Comparison of ENCODE assay signal across 11 cellular contexts in the genomic region with DNA sequence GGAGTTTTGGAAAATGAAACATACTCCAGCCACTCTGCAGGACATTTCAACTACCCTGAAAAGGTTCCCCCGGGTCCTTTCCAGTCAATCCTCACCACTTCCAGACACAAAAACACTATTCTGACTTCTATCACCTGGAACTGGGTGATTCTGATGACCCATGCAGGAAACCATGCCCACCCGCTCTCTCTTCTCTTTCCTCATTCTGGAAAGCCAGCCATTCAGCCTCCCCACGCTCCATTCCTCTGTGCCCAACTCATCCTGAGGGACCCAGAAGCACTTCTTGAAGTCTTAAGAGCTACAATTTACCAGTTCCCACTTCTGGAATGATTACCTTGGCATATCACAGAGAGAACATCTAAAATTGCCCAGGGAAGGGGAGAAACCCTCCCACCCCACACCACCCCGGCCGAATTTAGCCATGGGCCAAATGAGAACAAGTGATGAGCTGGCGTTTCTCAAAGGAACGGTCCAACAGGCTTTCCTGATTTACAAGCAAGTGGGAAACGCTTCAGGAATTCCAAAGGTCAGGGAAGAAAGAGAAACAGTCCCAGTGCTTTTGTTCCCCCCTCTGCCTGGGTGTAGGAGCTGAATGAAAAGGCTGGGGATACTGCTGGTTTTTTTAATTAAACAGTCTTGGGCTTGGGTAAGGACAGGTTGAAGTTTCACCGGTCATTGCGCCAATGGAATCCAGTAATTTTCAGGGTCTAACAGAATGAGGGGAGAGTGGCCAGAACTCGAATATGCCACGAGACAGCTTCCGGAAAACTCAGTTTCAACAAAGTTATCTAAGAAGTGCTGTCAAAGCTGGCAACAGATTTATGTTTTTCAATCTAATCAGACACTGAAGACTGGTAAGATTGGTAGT. TPM values are rescaled to one million over a fixed set of nuclear protein-coding genes. Genes with fewer than 3 reads are reported as not detected.
DNase-seq lines count a peak whose midpoint lies in the region; ATAC-seq lines count a peak whose summit lies in the region.
"Had no signal": no experiment of that assay in that cellular context is flagged by ENCODE, and none has a peak within 500 bp of the region (broad histone marks: within the 10 kb centered on the region; RNA-seq: fewer than 3 reads in every experiment).

No MANE protein-coding gene starts in this region.

- H3K27me3 ChIP-seq in thymus (ENCODE audit: control insufficient read depth, insufficient read depth): no peaks in the 10 kb centered on the region
- H3K27me3 ChIP-seq: testis had no signal

- H3K9me3 ChIP-seq in thymus (ENCODE audit: control insufficient read depth): no peaks in the 10 kb centered on the region
- H3K9me3 ChIP-seq: testis had no signal

- 88% methylated on average over 13 of the region's 13 CpGs for WGBS in thymus

- no peak for ATAC-seq in activated CD8-positive, alpha-beta memory T cell treated with anti-CD3 and anti-CD28 coated beads, Interleukin-2, amount 10 ng/mL, durations not matched to agents 7 days and 5 days
- no peak for ATAC-seq in HG02938 (IDR thresholded peaks at IDR 0.05; ENCODE audit: unreplicated experiment)

- DNase-seq in activated CD8-positive, alpha-beta memory T cell treated with anti-CD3 and anti-CD28 coated beads, Interleukin-2, amount 10 ng/mL, durations not matched to agents 7 days and 5 days: no peak
- no peak for DNase-seq in activated CD8-positive, alpha-beta memory T cell treated with anti-CD3 and anti-CD28 coated beads, Interleukin-2, amount 50 U/mL, for 48 hours
- DNase-seq in activated T-helper 1 cell treated with anti-CD3 and anti-CD28 coated beads, Interleukin-12 subunit alpha, Interleukin-12 subunit beta, Interleukin-2, Interleukin-4 antibody, amounts not matched to agents 30 ng/mL and 10 ng/mL and 1 ng/mL, durations not matched to agents 14 hours and 24 hours and 36 hours (ENCODE audit: low spot score): no peak
- DNase-seq in left kidney (ENCODE audit: low read depth, low spot score) (peak; percentile 83), RKO (ENCODE audit: low spot score) (no peak), NCI-H1417 treated with DMSO at 0.1 percent for 48 hours (lab: John Stamatoyannopoulos, UW) (no peak)
- DNase-seq: effector CD8-positive, alpha-beta T cell; testis had no signal

- peaks cover 30% of the 10 kb centered on the region for H3K4me1 ChIP-seq in thymus (ENCODE audit: control insufficient read depth, insufficient read depth, low read length)
- H3K4me1 ChIP-seq: testis had no signal

- H3K36me3 Mint-ChIP-seq in activated CD8-positive, alpha-beta memory T cell treated with anti-CD3 and anti-CD28 coated beads, Interleukin-2, amount 10 ng/mL, durations not matched to agents 7 days and 5 days: peaks cover 60% of the 10 kb centered on the region
- H3K36me3 Mint-ChIP-seq in activated T-helper 1 cell treated with anti-CD3 and anti-CD28 coated beads, Interleukin-12 subunit alpha, Interleukin-12 subunit beta, Interleukin-2, Interleukin-4 antibody, amounts not matched to agents 30 ng/mL and 10 ng/mL and 1 ng/mL, durations not matched to agents 14 hours and 24 hours and 36 hours (ENCODE audit: low read depth): peaks cover 44% of the 10 kb centered on the region

- H3K27ac ChIP-seq in thymus (ENCODE audit: low read depth): peak overlapping the region; percentile 78
- H3K27ac ChIP-seq: SK-N-MC, testis had no signal

- peak overlapping the region; percentile 6 for H3K4me3 ChIP-seq in thymus (ENCODE audit: low read length)
- H3K4me3 ChIP-seq: SK-N-MC, testis had no signal

- peaks cover 65% of the 10 kb centered on the region for H3K4me1 Mint-ChIP-seq in activated CD8-positive, alpha-beta memory T cell treated with anti-CD3 and anti-CD28 coated beads, Interleukin-2, amount 10 ng/mL, durations not matched to agents 7 days and 5 days
- peaks cover 75% of the 10 kb centered on the region for H3K4me1 Mint-ChIP-seq in activated T-helper 1 cell treated with anti-CD3 and anti-CD28 coated beads, Interleukin-12 subunit alpha, Interleukin-12 subunit beta, Interleukin-2, Interleukin-4 antibody, amounts not matched to agents 30 ng/mL and 10 ng/mL and 1 ng/mL, durations not matched to agents 14 hours and 24 hours and 36 hours (ENCODE audit: low read depth)

- H3K36me3 ChIP-seq in thymus (ENCODE audit: control insufficient read depth, insufficient read depth): peaks cover 8% of the 10 kb centered on the region

- peak overlapping the region; percentile 99 for H3K4me3 Mint-ChIP-seq in activated CD8-positive, alpha-beta memory T cell treated with anti-CD3 and anti-CD28 coated beads, Interleukin-2, amount 10 ng/mL, durations not matched to agents 7 days and 5 days
- peak overlapping the region; percentile 93 for H3K4me3 Mint-ChIP-seq in activated T-helper 1 cell treated with anti-CD3 and anti-CD28 coated beads, Interleukin-12 subunit alpha, Interleukin-12 subunit beta, Interleukin-2, Interleukin-4 antibody, amounts not matched to agents 30 ng/mL and 10 ng/mL and 1 ng/mL, durations not matched to agents 14 hours and 24 hours and 36 hours

- peaks cover 5% of the 10 kb centered on the region for H3K27me3 Mint-ChIP-seq in activated CD8-positive, alpha-beta memory T cell treated with anti-CD3 and anti-CD28 coated beads, Interleukin-2, amount 10 ng/mL, durations not matched to agents 7 days and 5 days
- H3K27me3 Mint-ChIP-seq in activated T-helper 1 cell treated with anti-CD3 and anti-CD28 coated beads, Interleukin-12 subunit alpha, Interleukin-12 subunit beta, Interleukin-2, Interleukin-4 antibody, amounts not matched to agents 30 ng/mL and 10 ng/mL and 1 ng/mL, durations not matched to agents 14 hours and 24 hours and 36 hours (ENCODE audit: insufficient read depth): peaks cover 3% of the 10 kb centered on the region

- peak overlapping the region; percentile 100 for H3K27ac Mint-ChIP-seq in activated CD8-positive, alpha-beta memory T cell treated with anti-CD3 and anti-CD28 coated beads, Interleukin-2, amount 10 ng/mL, durations not matched to agents 7 days and 5 days
- H3K27ac Mint-ChIP-seq in activated T-helper 1 cell treated with anti-CD3 and anti-CD28 coated beads, Interleukin-12 subunit alpha, Interleukin-12 subunit beta, Interleukin-2, Interleukin-4 antibody, amounts not matched to agents 30 ng/mL and 10 ng/mL and 1 ng/mL, durations not matched to agents 14 hours and 24 hours and 36 hours: peak overlapping the region; percentile 99

- intact Hi-C loops in activated T-helper 1 cell treated with anti-CD3 and anti-CD28 coated beads, Interleukin-12 subunit alpha, Interleukin-12 subunit beta, Interleukin-2, Interleukin-4 antibody, amounts not matched to agents 30 ng/mL and 10 ng/mL and 1 ng/mL, durations not matched to agents 14 hours and 24 hours and 36 hours (cut with micrococcal nuclease): loop anchor here (1.0 to 10.0 kb wide), 2 partner anchors 17 to 590 kb away; no protein-coding TSS in a partner anchor

- CTCF ChIA-PET in activated CD8-positive, alpha-beta memory T cell treated with anti-CD3 and anti-CD28 coated beads, Interleukin-2, amount 10 ng/mL, durations not matched to agents 7 days and 5 days (lab: Charles Lee): interaction anchor here (1.1 to 10.0 kb wide), 15 partner anchors 12 to 237 kb away, joined by 3 to 175 read pairs (median 4); no protein-coding TSS in a partner anchor

- H3K9me3 Mint-ChIP-seq in activated CD8-positive, alpha-beta memory T cell treated with anti-CD3 and anti-CD28 coated beads, Interleukin-2, amount 10 ng/mL, durations not matched to agents 7 days and 5 days (ENCODE audit: low read depth): no peaks in the 10 kb centered on the region
- no peaks in the 10 kb centered on the region for H3K9me3 Mint-ChIP-seq in activated T-helper 1 cell treated with anti-CD3 and anti-CD28 coated beads, Interleukin-12 subunit alpha, Interleukin-12 subunit beta, Interleukin-2, Interleukin-4 antibody, amounts not matched to agents 30 ng/mL and 10 ng/mL and 1 ng/mL, durations not matched to agents 14 hours and 24 hours and 36 hours

RNA-seq across cellular contexts. Expression of a gene that starts 2.9 kb away (rescaled TPM):
- total RNA-seq in activated CD8-positive, alpha-beta memory T cell treated with anti-CD3 and anti-CD28 coated beads, Interleukin-2, amount 10 ng/mL, durations not matched to agents 7 days and 5 days: 100 to 1,000 TPM; 151 to 214 TPM
- total RNA-seq in activated T-helper 1 cell treated with anti-CD3 and anti-CD28 coated beads, Interleukin-12 subunit alpha, Interleukin-12 subunit beta, Interleukin-2, Interleukin-4 antibody, amounts not matched to agents 30 ng/mL and 10 ng/mL and 1 ng/mL, durations not matched to agents 14 hours and 24 hours and 36 hours: 85.9 and 91.7 TPM in 2 replicates
- 47.4 TPM for polyA plus RNA-seq in thymus
